In genomic region chr6:42166444-42167141, GRCh38 we compare ENCODE assay signal across 8 cellular contexts. TPM values are rescaled to one million over a fixed set of nuclear protein-coding genes. Genes with fewer than 3 reads are reported as not detected.
DNase-seq lines count a peak whose midpoint lies in the region; ATAC-seq and TF ChIP-seq lines count a peak whose summit lies in the region.

No MANE protein-coding gene starts in this region.

- no peak overlapping the region for H3K4me3 ChIP-seq in GM12865 (ENCODE audit: low read depth, low read length)
- H3K4me3 ChIP-seq in adipocyte (ENCODE audit: low read length) = no peak overlapping the region
- H3K4me3 ChIP-seq in right atrium auricular region = no peak overlapping the region
- no peak overlapping the region for H3K4me3 ChIP-seq in retinal pigment epithelial cell (ENCODE audit: low read length)

- no peak overlapping the region for H3K9ac ChIP-seq in adipocyte (ENCODE audit: low read length)

- H3K27me3 ChIP-seq in adipocyte (replicated peaks; ENCODE audit: control insufficient read depth, insufficient read depth, low read length) (no peaks in the 10 kb centered on the region), right atrium auricular region (no peaks in the 10 kb centered on the region)

- no peaks in the 10 kb centered on the region for H3K36me3 ChIP-seq in adipocyte (ENCODE audit: control insufficient read depth, insufficient read depth, low read length, severe bottlenecking)
- no peaks in the 10 kb centered on the region for H3K36me3 ChIP-seq in right atrium auricular region

- H3K27ac ChIP-seq in right atrium auricular region = no peak overlapping the region

- TF ChIP-seq CTCF in GM12865 (IDR thresholded peaks at IDR 0.05; ENCODE audit: insufficient read depth, low read depth, low read length, missing control alignments) (peak; percentile 95), right atrium auricular region (IDR thresholded peaks at IDR 0.05) (peak; percentile 92 to 95), retinal pigment epithelial cell (conservative IDR thresholded peaks at IDR 0.05; ENCODE audit: low read depth, low read length) (peak; percentile 97)

- no peak for ATAC-seq in GM18873 (IDR thresholded peaks at IDR 0.05; ENCODE audit: low FRiP score, unreplicated experiment)
- ATAC-seq in GM21825 (IDR thresholded peaks at IDR 0.05; ENCODE audit: unreplicated experiment) = no peak

- peaks cover 16% of the 10 kb centered on the region for H3K4me1 ChIP-seq in adipocyte (ENCODE audit: control insufficient read depth, insufficient read depth, low read length)
- H3K4me1 ChIP-seq in right atrium auricular region = no peaks in the 10 kb centered on the region

- H3K9me3 ChIP-seq in adipocyte (ENCODE audit: control insufficient read depth, low read length) (no peaks in the 10 kb centered on the region), right atrium auricular region (no peaks in the 10 kb centered on the region)

- DNase-seq in GM12865 (ENCODE audit: low read depth) = peak; percentile 77
- peak; percentile 72 for DNase-seq in NCI-H1105 (lab: John Stamatoyannopoulos, UW)
- peak; percentile 64 for DNase-seq in T follicular helper cell (ENCODE audit: low read depth)
- DNase-seq in adipocyte (ENCODE audit: low read depth) = peak; percentile 91
- peak; percentile 64 for DNase-seq in right atrium auricular region (ENCODE audit: low spot score)
- no peak for DNase-seq in retinal pigment epithelial cell (ENCODE audit: low read depth)

RNA-seq across cellular contexts. Expression of gene GUCA1A, which starts 6.6 kb away (rescaled TPM):
- total RNA-seq in right atrium auricular region = not detected

RNA-seq across cellular contexts. Expression of gene C6orf132, which starts 24.2 kb away (rescaled TPM):
- total RNA-seq in right atrium auricular region = 1 to 10 TPM; 1.9 to 2.8 TPM

RNA-seq across cellular contexts. Expression of gene GUCA1B, which starts 28.2 kb away (rescaled TPM):
- total RNA-seq in right atrium auricular region = under 1 TPM; 0.74 to 0.83 TPM

RNA-seq across cellular contexts. Expression of gene MRPS10, which starts 51.1 kb away (rescaled TPM):
- total RNA-seq in right atrium auricular region = 10 to 100 TPM; 27.9 to 52.4 TPM
